In genomic region chr15:46170326-46170725, GRCh38 we compare ENCODE assay signal across 18 cellular contexts.
DNase-seq lines count a peak whose midpoint lies in the region; ATAC-seq and TF ChIP-seq lines count a peak whose summit lies in the region.
"Had no signal": no experiment of that assay in that cellular context is flagged by ENCODE, and none has a peak within 500 bp of the region (broad histone marks: within the 10 kb centered on the region; RNA-seq: fewer than 3 reads in every experiment).

No MANE protein-coding gene starts in this region.

- H3K9me2 ChIP-seq in PC-3 (replicated peaks; ENCODE audit: low read length): no peaks in the 10 kb centered on the region

- H4K20me1 ChIP-seq in PC-3 (ENCODE audit: low read length): no peaks in the 10 kb centered on the region
- H4K20me1 ChIP-seq: BLaER1 had no signal

- no peak overlapping the region for H2AFZ ChIP-seq in PC-3 (ENCODE audit: low read length)

- H3K9me3 ChIP-seq in PC-3 (ENCODE audit: low read length): no peaks in the 10 kb centered on the region; the same call in 1 of the 2 replicates

- H3K27me3 ChIP-seq in PC-3 (ENCODE audit: low read length): no peaks in the 10 kb centered on the region
- H3K27me3 ChIP-seq: BLaER1 had no signal

- H3K9ac ChIP-seq in PC-3 (ENCODE audit: low read length): no peak overlapping the region
- H3K9ac ChIP-seq: BLaER1 had no signal

- peaks cover 7% of the 10 kb centered on the region; the same call in 1 of the 2 replicates for H3K4me1 ChIP-seq in PC-3 (ENCODE audit: insufficient read depth, low read length)
- H3K4me1 ChIP-seq: BLaER1 had no signal

- no peak for TF ChIP-seq CTCF in PC-3 (conservative IDR thresholded peaks at IDR 0.05; ENCODE audit: low read depth, low read length)

- POLR2A ChIA-PET in PC-3 (lab: Charles Lee; ENCODE audit: unreplicated experiment): no interaction called here

- no TSS peak for BruUV-seq in PC-3 (replicated peaks; lab: Mats Ljungman, UMichigan)

- intact Hi-C loops in PC-3 (cut with micrococcal nuclease): no loop called here

- no peaks in the 10 kb centered on the region for H3F3A ChIP-seq in PC-3 (ENCODE audit: low read length, unreplicated experiment)

- H3K4me3 ChIP-seq in PC-3 (ENCODE audit: low read length): no peak overlapping the region
- H3K4me3 ChIP-seq: BLaER1 had no signal

- peak overlapping the region; percentile 60 for H3K27ac ChIP-seq in PC-3 (ENCODE audit: low read length)
- H3K27ac ChIP-seq: BLaER1, HL-60 had no signal

- H3K4me2 ChIP-seq in PC-3 (ENCODE audit: low read length): no peak overlapping the region; the same call in 1 of the 2 replicates
- H3K4me2 ChIP-seq: BLaER1 had no signal

- peak; percentile 99 for ATAC-seq in PC-3
- ATAC-seq: HCT116 had no signal

- CTCF ChIA-PET in PC-3 (lab: Charles Lee): no interaction called here

- no peaks in the 10 kb centered on the region for H3K36me3 ChIP-seq in PC-3 (ENCODE audit: low read depth, low read length)
- H3K36me3 ChIP-seq: BLaER1 had no signal

- DNase-seq in COLO829 (ENCODE audit: low spot score) (peak; percentile 29), PC-3 (peak; percentile 63), SW480 (ENCODE audit: low spot score) (peak; percentile 1), kidney tubule cell (ENCODE audit: low spot score) (peak; percentile 25), NCI-H2227 treated with DMSO at 0.1 percent for 48 hours (lab: John Stamatoyannopoulos, UW) (no peak), NCI-H2171 (lab: John Stamatoyannopoulos, UW) (no peak), NCI-H748 (lab: John Stamatoyannopoulos, UW; ENCODE audit: unreplicated experiment) (no peak)
- DNase-seq: 8988T; Calu3; CD4-positive, alpha-beta memory T cell; DMS79 treated with DMSO at 0.1 percent for 48 hours; GF-D8; GOT3; H7; HFFc6 had no signal

- no peaks in the 10 kb centered on the region for H3K79me2 ChIP-seq in PC-3 (ENCODE audit: low read length)

Comparison
In these comparisons a context has a peak if more than half of its experiments do, and no peak if none do; other contexts are left out.
1. DNase-seq: peak in COLO829 (single experiment), PC-3 (single experiment), SW480 (single experiment) and kidney tubule cell (single experiment); none in NCI-H2227 treated with DMSO at 0.1 percent for 48 hours (single experiment), NCI-H2171 (single experiment) and NCI-H748 (single experiment).